1 cellular context compared by ENCODE assay signal in genomic region chr2:213221962-213222361, GRCh38.
TF ChIP-seq lines count a peak whose summit lies in the region.

No MANE protein-coding gene starts in this region.

TF ChIP-seq in HepG2, 621 proteins besides CTCF, POLR2A, EP300 and RAD21 (continued from another document):
- TF ChIP-seq SOX6 (IDR thresholded peaks at IDR 0.05) (no peak), SOX6 (CRISPR knock-in tag; IDR thresholded peaks at IDR 0.05) (no peak), ZNF616 (CRISPR knock-in tag; IDR thresholded peaks at IDR 0.05; ENCODE audit: low read depth) (no peak)
